ENCODE assay signal across 8 cellular contexts in the genomic region with DNA sequence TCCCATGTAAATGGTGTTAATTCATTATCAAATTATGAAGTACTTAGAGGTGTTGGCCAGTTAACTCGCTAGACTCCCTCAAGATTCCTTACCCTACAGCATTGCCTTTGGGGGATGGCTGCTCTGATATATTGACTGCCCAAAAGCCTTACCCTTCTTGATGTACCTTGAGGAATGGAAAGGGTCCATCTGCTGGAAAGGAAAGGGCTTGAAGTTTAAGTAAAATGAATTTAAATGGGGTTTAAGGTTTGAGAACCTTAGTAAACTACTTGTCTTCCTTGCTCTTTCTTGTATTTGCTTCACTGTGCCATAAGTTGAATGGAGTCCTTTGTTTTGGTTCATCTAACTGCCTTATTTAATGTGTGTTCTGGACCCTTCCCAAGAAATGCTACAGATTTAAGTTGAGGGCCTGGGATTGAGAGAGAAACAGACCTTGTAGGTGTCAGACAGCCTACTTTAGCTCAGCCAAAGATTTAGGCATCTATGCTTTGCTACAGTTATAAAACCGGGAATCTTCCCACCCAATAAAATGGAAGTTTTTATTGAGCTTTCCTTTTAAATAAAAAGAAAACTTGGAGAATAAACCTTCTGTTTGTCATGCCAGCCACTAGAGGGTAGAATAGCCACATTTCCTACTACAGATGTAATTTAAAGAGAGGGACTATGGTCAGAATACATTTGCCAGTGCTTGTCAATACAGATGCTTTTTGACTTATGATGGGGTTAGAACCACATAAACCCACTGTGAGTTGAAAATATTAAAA. TPM values are rescaled to one million over a fixed set of nuclear protein-coding genes. Genes with fewer than 3 reads are reported as not detected.
A peak's percentile ranks its signal among the peaks of the same experiment; 100 is the strongest.
DNase-seq lines count a peak whose midpoint lies in the region; TF ChIP-seq lines count a peak whose summit lies in the region.

No MANE protein-coding gene starts in this region.

- no peaks in the 10 kb centered on the region for H3K9me3 ChIP-seq in breast epithelium
- no peaks in the 10 kb centered on the region for H3K9me3 ChIP-seq in thyroid gland

- H3K36me3 ChIP-seq in breast epithelium (no peaks in the 10 kb centered on the region), thyroid gland (no peaks in the 10 kb centered on the region)

- peak overlapping the region; percentile 44; the same call in 1 of the 2 replicates for H3K4me3 Mint-ChIP-seq in HFFc6

- WGBS in thyroid gland, 2 donors = 40 to 45% methylated on average over 2 of the region's 2 CpGs

- peak overlapping the region; percentile 69 for H3K27ac Mint-ChIP-seq in HFFc6

- no peak for TF ChIP-seq POLR2A in breast epithelium (IDR thresholded peaks at IDR 0.05)
- TF ChIP-seq POLR2A in thyroid gland (IDR thresholded peaks at IDR 0.05) = no peak

- H3K27ac ChIP-seq in breast epithelium (peak overlapping the region; percentile 56 to 61), thyroid gland (peak overlapping the region in 1 of 3 donors; percentile 21)

- H3K4me1 ChIP-seq in breast epithelium (no peaks in the 10 kb centered on the region), thyroid gland (no peaks in the 10 kb centered on the region)

- H3K9me3 Mint-ChIP-seq in HFFc6 = no peaks in the 10 kb centered on the region

- H3K4me1 Mint-ChIP-seq in HFFc6 (ENCODE audit: low read depth) = peaks cover 52% of the 10 kb centered on the region

- TF ChIP-seq CTCF in HFFc6 (IDR thresholded peaks at IDR 0.05) (peak; percentile 92), breast epithelium (IDR thresholded peaks at IDR 0.05) (peak; percentile 57 to 79 (median 71)), thyroid gland (IDR thresholded peaks at IDR 0.05) (peak; percentile 24 to 70 (median 53))

- H3K27me3 ChIP-seq in breast epithelium = no peaks in the 10 kb centered on the region
- no peaks in the 10 kb centered on the region for H3K27me3 ChIP-seq in thyroid gland

- intact Hi-C loops in breast epithelium (cut with DNase I; ENCODE audit: low total_unique reads) = no loop called here
- intact Hi-C loops in thyroid gland (cut with DNase I) = no loop called here

- H3K4me3 ChIP-seq in breast epithelium (no peak overlapping the region), thyroid gland (replicated peaks in 1 of 3) (no peak overlapping the region)

- peak; percentile 60 for DNase-seq in GM03348 (ENCODE audit: low spot score)
- peak; percentile 64 for DNase-seq in HFFc6
- peak; percentile 31 for DNase-seq in NCI-H226
- no peak for DNase-seq in breast epithelium (ENCODE audit: low spot score in 2 of 2)
- DNase-seq in left kidney (ENCODE audit: low read depth, low spot score) = peak; percentile 64
- DNase-seq in thyroid gland = no peak
- DNase-seq in stimulated activated CD4-positive, alpha-beta T cell treated with anti-CD3 and anti-CD28 coated beads, Interleukin-2, amount 100 ng/mL, for 24 hours = no peak
- DNase-seq in activated gamma-delta T cell (lab: John Stamatoyannopoulos, UW) = no peak

- no peaks in the 10 kb centered on the region; the same call in 1 of the 2 replicates for H3K27me3 Mint-ChIP-seq in HFFc6 (ENCODE audit: insufficient read depth)

- peaks cover 10% of the 10 kb centered on the region for H3K36me3 Mint-ChIP-seq in HFFc6 (ENCODE audit: low read depth)

RNA-seq across cellular contexts. Expression of a gene that starts 25.3 kb away (rescaled TPM):
- 10 to 100 TPM; 27.8 to 47.0 (median 38.1) TPM for total RNA-seq in HFFc6 (2021; fragmentation: NEBNext Ultra II Directional; extraction: Animal tissue kit (Norgen Biotek cat#: 25700))
- total RNA-seq in breast epithelium (10 to 100 TPM; 15.5 to 35.4 (median 16.1) TPM), thyroid gland (10 to 100 TPM in 3 of 4 donors, 1 to 10 TPM in 1; 7.7 to 15.0 (median 12.9) TPM)

Comparison
In these comparisons a context has a peak if more than half of its experiments do, and no peak if none do; other contexts are left out.
1. DNase-seq: peak in GM03348 (single experiment), HFFc6 (single experiment), NCI-H226 (single experiment) and left kidney (single experiment); none in breast epithelium (0 of 2), thyroid gland (0 of 2), stimulated activated CD4-positive, alpha-beta T cell treated with anti-CD3 and anti-CD28 coated beads, Interleukin-2, amount 100 ng/mL, for 24 hours (0 of 2) and activated gamma-delta T cell (single experiment).
2. Peak in every context shown above with its lines, with median percentiles within 50 percentile points of each other: CTCF ChIP-seq.